Comparison of ENCODE assay signal across 1 cellular context in the genomic region with DNA sequence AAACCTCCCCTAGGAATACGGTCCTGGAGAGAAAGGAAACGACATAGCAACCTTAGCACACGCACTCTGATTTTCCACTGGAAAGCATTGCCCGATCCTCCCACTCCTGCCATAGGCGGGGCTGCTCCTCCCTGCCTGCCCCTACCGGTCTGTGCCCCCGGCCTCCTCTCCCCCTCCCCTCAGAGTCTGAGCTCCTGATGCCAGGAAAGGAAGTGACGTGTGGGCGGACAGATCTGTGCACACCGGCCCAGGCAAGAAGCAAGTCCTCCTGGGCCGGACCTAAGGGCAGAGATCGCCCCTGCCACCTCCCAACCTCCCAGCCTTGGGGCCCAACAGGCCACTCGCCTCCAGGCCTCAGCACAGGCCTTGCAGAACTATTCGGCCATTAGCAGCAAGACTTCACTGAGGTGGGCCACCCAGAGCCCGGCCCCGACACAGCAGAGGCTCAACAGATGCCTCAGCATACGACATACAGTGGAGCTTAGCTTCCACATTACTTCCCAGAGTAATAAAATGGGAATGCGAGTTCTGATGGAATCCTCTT.
TF ChIP-seq lines count a peak whose summit lies in the region.

No MANE protein-coding gene starts in this region.

TF ChIP-seq in HepG2, 621 proteins besides CTCF, POLR2A, EP300 and RAD21 (continued from another document and continues in another):
- TF ChIP-seq, protein P1, sequence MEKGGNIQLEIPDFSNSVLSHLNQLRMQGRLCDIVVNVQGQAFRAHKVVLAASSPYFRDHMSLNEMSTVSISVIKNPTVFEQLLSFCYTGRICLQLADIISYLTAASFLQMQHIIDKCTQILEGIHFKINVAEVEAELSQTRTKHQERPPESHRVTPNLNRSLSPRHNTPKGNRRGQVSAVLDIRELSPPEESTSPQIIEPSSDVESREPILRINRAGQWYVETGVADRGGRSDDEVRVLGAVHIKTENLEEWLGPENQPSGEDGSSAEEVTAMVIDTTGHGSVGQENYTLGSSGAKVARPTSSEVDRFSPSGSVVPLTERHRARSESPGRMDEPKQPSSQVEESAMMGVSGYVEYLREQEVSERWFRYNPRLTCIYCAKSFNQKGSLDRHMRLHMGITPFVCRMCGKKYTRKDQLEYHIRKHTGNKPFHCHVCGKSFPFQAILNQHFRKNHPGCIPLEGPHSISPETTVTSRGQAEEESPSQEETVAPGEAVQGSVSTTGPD (CRISPR knock-in tag; IDR thresholded peaks at IDR 0.05) = no peak
- TF ChIP-seq, protein P2, sequence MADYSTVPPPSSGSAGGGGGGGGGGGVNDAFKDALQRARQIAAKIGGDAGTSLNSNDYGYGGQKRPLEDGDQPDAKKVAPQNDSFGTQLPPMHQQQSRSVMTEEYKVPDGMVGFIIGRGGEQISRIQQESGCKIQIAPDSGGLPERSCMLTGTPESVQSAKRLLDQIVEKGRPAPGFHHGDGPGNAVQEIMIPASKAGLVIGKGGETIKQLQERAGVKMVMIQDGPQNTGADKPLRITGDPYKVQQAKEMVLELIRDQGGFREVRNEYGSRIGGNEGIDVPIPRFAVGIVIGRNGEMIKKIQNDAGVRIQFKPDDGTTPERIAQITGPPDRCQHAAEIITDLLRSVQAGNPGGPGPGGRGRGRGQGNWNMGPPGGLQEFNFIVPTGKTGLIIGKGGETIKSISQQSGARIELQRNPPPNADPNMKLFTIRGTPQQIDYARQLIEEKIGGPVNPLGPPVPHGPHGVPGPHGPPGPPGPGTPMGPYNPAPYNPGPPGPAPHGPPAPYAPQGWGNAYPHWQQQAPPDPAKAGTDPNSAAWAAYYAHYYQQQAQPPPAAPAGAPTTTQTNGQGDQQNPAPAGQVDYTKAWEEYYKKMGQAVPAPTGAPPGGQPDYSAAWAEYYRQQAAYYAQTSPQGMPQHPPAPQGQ (CRISPR knock-in tag; IDR thresholded peaks at IDR 0.05; ENCODE audit: borderline replicate concordance) = peak; percentile 72; the same call in 1 of the 2 replicates
- TF ChIP-seq, protein P3, sequence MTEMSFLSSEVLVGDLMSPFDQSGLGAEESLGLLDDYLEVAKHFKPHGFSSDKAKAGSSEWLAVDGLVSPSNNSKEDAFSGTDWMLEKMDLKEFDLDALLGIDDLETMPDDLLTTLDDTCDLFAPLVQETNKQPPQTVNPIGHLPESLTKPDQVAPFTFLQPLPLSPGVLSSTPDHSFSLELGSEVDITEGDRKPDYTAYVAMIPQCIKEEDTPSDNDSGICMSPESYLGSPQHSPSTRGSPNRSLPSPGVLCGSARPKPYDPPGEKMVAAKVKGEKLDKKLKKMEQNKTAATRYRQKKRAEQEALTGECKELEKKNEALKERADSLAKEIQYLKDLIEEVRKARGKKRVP (CRISPR knock-in tag; IDR thresholded peaks at IDR 0.05) = no peak
- TF ChIP-seq ZNF660 (CRISPR knock-in tag; IDR thresholded peaks at IDR 0.05; ENCODE audit: borderline replicate concordance, low read depth) = no peak
- peak; percentile 72 for TF ChIP-seq POLR2G (IDR thresholded peaks at IDR 0.05; ENCODE audit: low read depth, low read length)
- TF ChIP-seq, protein P4, sequence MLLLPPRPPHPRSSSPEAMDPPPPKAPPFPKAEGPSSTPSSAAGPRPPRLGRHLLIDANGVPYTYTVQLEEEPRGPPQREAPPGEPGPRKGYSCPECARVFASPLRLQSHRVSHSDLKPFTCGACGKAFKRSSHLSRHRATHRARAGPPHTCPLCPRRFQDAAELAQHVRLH (CRISPR knock-in tag; IDR thresholded peaks at IDR 0.05; ENCODE audit: borderline replicate concordance, low read depth) = no peak
- no peak for TF ChIP-seq AGO2 (optimal IDR thresholded peaks at IDR 0.05; ENCODE audit: low read depth, low read length)
- 0 out of 2 replicates have a peak, but pooled peaks have one; percentile 29 for TF ChIP-seq GATAD2A (CRISPR knock-in tag; IDR thresholded peaks at IDR 0.05)
- TF ChIP-seq THYN1 (CRISPR knock-in tag; IDR thresholded peaks at IDR 0.05; ENCODE audit: borderline replicate concordance, low read depth) = no peak
- TF ChIP-seq REXO4 (CRISPR knock-in tag; IDR thresholded peaks at IDR 0.05; ENCODE audit: borderline replicate concordance) = no peak
- TF ChIP-seq POLR2AphosphoS5 (IDR thresholded peaks at IDR 0.05; ENCODE audit: low read depth, low read length) = peak; percentile 58
- TF ChIP-seq, protein P5, sequence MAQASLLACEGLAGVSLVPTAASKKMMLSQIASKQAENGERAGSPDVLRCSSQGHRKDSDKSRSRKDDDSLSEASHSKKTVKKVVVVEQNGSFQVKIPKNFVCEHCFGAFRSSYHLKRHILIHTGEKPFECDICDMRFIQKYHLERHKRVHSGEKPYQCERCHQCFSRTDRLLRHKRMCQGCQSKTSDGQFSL (CRISPR knock-in tag; IDR thresholded peaks at IDR 0.05) = no peak
- TF ChIP-seq, protein P6, sequence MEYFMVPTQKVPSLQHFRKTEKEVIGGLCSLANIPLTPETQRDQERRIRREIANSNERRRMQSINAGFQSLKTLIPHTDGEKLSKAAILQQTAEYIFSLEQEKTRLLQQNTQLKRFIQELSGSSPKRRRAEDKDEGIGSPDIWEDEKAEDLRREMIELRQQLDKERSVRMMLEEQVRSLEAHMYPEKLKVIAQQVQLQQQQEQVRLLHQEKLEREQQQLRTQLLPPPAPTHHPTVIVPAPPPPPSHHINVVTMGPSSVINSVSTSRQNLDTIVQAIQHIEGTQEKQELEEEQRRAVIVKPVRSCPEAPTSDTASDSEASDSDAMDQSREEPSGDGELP (IDR thresholded peaks at IDR 0.05; ENCODE audit: borderline replicate concordance, low read depth) = peak; percentile 40; the same call in 1 of the 2 replicates
- no peak for TF ChIP-seq DNMT3B (CRISPR knock-in tag; conservative IDR thresholded peaks at IDR 0.05)
- TF ChIP-seq FOXK1 (CRISPR knock-in tag; IDR thresholded peaks at IDR 0.05; ENCODE audit: borderline replicate concordance, low read depth) = no peak
- TF ChIP-seq ZNF225 (CRISPR knock-in tag; IDR thresholded peaks at IDR 0.05) = no peak
- TF ChIP-seq, protein P7, sequence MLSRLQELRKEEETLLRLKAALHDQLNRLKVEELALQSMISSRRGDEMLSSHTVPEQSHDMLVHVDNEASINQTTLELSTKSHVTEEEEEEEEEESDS (CRISPR knock-in tag; IDR thresholded peaks at IDR 0.05; ENCODE audit: borderline replicate concordance) = no peak
- no peak for TF ChIP-seq ZFP62 (CRISPR knock-in tag; IDR thresholded peaks at IDR 0.05)
- TF ChIP-seq MYNN (CRISPR knock-in tag; IDR thresholded peaks at IDR 0.05; ENCODE audit: low read depth) = no peak
- TF ChIP-seq SMARCE1 (IDR thresholded peaks at IDR 0.05; ENCODE audit: borderline replicate concordance) = no peak
- TF ChIP-seq, protein P8, sequence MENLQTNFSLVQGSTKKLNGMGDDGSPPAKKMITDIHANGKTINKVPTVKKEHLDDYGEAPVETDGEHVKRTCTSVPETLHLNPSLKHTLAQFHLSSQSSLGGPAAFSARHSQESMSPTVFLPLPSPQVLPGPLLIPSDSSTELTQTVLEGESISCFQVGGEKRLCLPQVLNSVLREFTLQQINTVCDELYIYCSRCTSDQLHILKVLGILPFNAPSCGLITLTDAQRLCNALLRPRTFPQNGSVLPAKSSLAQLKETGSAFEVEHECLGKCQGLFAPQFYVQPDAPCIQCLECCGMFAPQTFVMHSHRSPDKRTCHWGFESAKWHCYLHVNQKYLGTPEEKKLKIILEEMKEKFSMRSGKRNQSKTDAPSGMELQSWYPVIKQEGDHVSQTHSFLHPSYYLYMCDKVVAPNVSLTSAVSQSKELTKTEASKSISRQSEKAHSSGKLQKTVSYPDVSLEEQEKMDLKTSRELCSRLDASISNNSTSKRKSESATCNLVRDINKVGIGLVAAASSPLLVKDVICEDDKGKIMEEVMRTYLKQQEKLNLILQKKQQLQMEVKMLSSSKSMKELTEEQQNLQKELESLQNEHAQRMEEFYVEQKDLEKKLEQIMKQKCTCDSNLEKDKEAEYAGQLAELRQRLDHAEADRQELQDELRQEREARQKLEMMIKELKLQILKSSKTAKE (CRISPR knock-in tag; IDR thresholded peaks at IDR 0.05; ENCODE audit: borderline replicate concordance) = no peak
- no peak for TF ChIP-seq ZNF232 (CRISPR knock-in tag; IDR thresholded peaks at IDR 0.05; ENCODE audit: borderline replicate concordance)
- no peak for TF ChIP-seq ZNF138 (CRISPR knock-in tag; IDR thresholded peaks at IDR 0.05; ENCODE audit: low read depth)
- TF ChIP-seq SP5 (CRISPR knock-in tag; IDR thresholded peaks at IDR 0.05; ENCODE audit: borderline replicate concordance, low read depth) = peak; percentile 84
- no peak for TF ChIP-seq ZNF546 (CRISPR knock-in tag; conservative IDR thresholded peaks at IDR 0.05)
- peak; percentile 54; the same call in 1 of the 2 replicates for TF ChIP-seq KMT2A (CRISPR knock-in tag; IDR thresholded peaks at IDR 0.05)
- no peak for TF ChIP-seq ZSCAN9 (CRISPR knock-in tag; IDR thresholded peaks at IDR 0.05; ENCODE audit: borderline replicate concordance)
- TF ChIP-seq, protein P9, sequence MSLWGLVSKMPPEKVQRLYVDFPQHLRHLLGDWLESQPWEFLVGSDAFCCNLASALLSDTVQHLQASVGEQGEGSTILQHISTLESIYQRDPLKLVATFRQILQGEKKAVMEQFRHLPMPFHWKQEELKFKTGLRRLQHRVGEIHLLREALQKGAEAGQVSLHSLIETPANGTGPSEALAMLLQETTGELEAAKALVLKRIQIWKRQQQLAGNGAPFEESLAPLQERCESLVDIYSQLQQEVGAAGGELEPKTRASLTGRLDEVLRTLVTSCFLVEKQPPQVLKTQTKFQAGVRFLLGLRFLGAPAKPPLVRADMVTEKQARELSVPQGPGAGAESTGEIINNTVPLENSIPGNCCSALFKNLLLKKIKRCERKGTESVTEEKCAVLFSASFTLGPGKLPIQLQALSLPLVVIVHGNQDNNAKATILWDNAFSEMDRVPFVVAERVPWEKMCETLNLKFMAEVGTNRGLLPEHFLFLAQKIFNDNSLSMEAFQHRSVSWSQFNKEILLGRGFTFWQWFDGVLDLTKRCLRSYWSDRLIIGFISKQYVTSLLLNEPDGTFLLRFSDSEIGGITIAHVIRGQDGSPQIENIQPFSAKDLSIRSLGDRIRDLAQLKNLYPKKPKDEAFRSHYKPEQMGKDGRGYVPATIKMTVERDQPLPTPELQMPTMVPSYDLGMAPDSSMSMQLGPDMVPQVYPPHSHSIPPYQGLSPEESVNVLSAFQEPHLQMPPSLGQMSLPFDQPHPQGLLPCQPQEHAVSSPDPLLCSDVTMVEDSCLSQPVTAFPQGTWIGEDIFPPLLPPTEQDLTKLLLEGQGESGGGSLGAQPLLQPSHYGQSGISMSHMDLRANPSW (CRISPR knock-in tag; IDR thresholded peaks at IDR 0.05; ENCODE audit: borderline replicate concordance) = no peak
- TF ChIP-seq, protein P10, sequence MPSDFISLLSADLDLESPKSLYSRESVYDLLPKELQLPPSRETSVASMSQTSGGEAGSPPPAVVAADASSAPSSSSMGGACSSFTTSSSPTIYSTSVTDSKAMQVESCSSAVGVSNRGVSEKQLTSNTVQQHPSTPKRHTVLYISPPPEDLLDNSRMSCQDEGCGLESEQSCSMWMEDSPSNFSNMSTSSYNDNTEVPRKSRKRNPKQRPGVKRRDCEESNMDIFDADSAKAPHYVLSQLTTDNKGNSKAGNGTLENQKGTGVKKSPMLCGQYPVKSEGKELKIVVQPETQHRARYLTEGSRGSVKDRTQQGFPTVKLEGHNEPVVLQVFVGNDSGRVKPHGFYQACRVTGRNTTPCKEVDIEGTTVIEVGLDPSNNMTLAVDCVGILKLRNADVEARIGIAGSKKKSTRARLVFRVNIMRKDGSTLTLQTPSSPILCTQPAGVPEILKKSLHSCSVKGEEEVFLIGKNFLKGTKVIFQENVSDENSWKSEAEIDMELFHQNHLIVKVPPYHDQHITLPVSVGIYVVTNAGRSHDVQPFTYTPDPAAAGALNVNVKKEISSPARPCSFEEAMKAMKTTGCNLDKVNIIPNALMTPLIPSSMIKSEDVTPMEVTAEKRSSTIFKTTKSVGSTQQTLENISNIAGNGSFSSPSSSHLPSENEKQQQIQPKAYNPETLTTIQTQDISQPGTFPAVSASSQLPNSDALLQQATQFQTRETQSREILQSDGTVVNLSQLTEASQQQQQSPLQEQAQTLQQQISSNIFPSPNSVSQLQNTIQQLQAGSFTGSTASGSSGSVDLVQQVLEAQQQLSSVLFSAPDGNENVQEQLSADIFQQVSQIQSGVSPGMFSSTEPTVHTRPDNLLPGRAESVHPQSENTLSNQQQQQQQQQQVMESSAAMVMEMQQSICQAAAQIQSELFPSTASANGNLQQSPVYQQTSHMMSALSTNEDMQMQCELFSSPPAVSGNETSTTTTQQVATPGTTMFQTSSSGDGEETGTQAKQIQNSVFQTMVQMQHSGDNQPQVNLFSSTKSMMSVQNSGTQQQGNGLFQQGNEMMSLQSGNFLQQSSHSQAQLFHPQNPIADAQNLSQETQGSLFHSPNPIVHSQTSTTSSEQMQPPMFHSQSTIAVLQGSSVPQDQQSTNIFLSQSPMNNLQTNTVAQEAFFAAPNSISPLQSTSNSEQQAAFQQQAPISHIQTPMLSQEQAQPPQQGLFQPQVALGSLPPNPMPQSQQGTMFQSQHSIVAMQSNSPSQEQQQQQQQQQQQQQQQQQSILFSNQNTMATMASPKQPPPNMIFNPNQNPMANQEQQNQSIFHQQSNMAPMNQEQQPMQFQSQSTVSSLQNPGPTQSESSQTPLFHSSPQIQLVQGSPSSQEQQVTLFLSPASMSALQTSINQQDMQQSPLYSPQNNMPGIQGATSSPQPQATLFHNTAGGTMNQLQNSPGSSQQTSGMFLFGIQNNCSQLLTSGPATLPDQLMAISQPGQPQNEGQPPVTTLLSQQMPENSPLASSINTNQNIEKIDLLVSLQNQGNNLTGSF (CRISPR knock-in tag; IDR thresholded peaks at IDR 0.05) = no peak
- TF ChIP-seq, protein P11, sequence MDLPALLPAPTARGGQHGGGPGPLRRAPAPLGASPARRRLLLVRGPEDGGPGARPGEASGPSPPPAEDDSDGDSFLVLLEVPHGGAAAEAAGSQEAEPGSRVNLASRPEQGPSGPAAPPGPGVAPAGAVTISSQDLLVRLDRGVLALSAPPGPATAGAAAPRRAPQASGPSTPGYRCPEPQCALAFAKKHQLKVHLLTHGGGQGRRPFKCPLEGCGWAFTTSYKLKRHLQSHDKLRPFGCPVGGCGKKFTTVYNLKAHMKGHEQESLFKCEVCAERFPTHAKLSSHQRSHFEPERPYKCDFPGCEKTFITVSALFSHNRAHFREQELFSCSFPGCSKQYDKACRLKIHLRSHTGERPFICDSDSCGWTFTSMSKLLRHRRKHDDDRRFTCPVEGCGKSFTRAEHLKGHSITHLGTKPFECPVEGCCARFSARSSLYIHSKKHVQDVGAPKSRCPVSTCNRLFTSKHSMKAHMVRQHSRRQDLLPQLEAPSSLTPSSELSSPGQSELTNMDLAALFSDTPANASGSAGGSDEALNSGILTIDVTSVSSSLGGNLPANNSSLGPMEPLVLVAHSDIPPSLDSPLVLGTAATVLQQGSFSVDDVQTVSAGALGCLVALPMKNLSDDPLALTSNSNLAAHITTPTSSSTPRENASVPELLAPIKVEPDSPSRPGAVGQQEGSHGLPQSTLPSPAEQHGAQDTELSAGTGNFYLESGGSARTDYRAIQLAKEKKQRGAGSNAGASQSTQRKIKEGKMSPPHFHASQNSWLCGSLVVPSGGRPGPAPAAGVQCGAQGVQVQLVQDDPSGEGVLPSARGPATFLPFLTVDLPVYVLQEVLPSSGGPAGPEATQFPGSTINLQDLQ (CRISPR knock-in tag; IDR thresholded peaks at IDR 0.05) = no peak
- TF ChIP-seq YY1 (IDR thresholded peaks at IDR 0.05; ENCODE audit: insufficient read depth, insufficient replicate concordance, low read depth, low read length) = peak; percentile 36
- no peak for TF ChIP-seq PRMT3 (CRISPR knock-in tag; IDR thresholded peaks at IDR 0.05; ENCODE audit: borderline replicate concordance, low read depth)
- TF ChIP-seq, protein P12, sequence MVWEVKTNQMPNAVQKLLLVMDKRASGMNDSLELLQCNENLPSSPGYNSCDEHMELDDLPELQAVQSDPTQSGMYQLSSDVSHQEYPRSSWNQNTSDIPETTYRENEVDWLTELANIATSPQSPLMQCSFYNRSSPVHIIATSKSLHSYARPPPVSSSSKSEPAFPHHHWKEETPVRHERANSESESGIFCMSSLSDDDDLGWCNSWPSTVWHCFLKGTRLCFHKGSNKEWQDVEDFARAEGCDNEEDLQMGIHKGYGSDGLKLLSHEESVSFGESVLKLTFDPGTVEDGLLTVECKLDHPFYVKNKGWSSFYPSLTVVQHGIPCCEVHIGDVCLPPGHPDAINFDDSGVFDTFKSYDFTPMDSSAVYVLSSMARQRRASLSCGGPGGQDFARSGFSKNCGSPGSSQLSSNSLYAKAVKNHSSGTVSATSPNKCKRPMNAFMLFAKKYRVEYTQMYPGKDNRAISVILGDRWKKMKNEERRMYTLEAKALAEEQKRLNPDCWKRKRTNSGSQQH (CRISPR knock-in tag; IDR thresholded peaks at IDR 0.05; ENCODE audit: low read depth) = no peak
